In the genomic region with DNA sequence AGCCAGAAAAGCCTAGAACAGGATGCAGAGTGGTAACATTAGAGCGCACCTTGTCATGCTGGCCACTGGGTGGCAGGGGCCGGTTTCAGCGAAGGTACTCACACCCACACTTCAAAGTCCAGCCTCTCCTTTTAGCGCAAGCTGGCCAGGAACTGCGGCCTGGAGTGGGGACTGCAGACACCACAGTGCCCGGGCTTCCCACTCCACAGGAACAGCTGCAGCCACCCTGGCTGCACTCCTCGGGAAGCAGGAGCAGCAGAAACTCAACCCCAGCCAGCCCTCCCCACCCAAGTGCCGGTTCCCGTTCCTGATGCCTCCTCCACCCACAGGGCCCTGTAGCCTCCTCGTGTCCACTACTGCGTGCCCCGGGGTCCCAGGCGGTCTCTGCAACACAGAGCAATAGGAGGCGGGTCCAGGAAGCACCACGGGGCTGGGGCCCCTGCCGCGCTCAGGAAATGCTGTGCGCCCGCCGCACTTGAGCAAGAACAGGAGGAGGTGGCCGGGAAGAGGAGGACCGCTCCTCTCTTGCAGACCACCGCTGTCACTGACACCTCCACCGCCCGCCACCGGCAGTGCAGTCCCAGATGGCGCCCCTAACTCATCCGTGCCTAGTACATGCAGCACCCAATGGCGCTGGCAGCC, we compare ENCODE assay signal across 8 cellular contexts. TPM values are rescaled to one million over a fixed set of nuclear protein-coding genes. Genes with fewer than 3 reads are reported as not detected.
DNase-seq lines count a peak whose midpoint lies in the region; ATAC-seq and TF ChIP-seq lines count a peak whose summit lies in the region.

No MANE protein-coding gene starts in this region.

- no peaks in the 10 kb centered on the region for H3K36me3 Mint-ChIP-seq in Caco-2 (ENCODE audit: insufficient read depth, unreplicated experiment)
- H3K36me3 Mint-ChIP-seq in stimulated activated effector memory CD8-positive, alpha-beta T cell treated with anti-CD3 and anti-CD28 coated beads, Interleukin-12 subunit alpha, Interleukin-12 subunit beta, amount 100 ng/mL, for 72 hours, result no peaks in the 10 kb centered on the region

- no peak overlapping the region for H3K9ac ChIP-seq in iPS-18a (ENCODE audit: low read length)

- H3K4me3 ChIP-seq in Caco-2 (ENCODE audit: low read depth, low read length), result 0 out of 2 replicates have a peak overlapping the region, but pooled peaks have one; percentile 3
- no peak overlapping the region for H3K4me3 ChIP-seq in HFF-Myc (replicated peaks; ENCODE audit: low read depth, low read length)
- H3K4me3 ChIP-seq in astrocyte of the cerebellum (ENCODE audit: low read depth, low read length), result peak overlapping the region; percentile 20
- peak overlapping the region; percentile 53 for H3K4me3 ChIP-seq in iPS-18a (ENCODE audit: low read length)

- H3K27me3 ChIP-seq in Caco-2 (replicated peaks; ENCODE audit: control insufficient read depth, insufficient read depth, low read length) (no peaks in the 10 kb centered on the region), iPS-18a (ENCODE audit: control insufficient read depth, insufficient read depth, low read length) (peaks cover 53% of the 10 kb centered on the region)

- H3K4me1 Mint-ChIP-seq in Caco-2 (ENCODE audit: low read depth, unreplicated experiment), result peaks cover 10% of the 10 kb centered on the region
- peaks cover 58% of the 10 kb centered on the region for H3K4me1 Mint-ChIP-seq in stimulated activated effector memory CD8-positive, alpha-beta T cell treated with anti-CD3 and anti-CD28 coated beads, Interleukin-12 subunit alpha, Interleukin-12 subunit beta, amount 100 ng/mL, for 72 hours

- POLR2A ChIA-PET in Caco-2 (lab: Charles Lee), result no interaction called here

- no peaks in the 10 kb centered on the region for H3K9me3 Mint-ChIP-seq in Caco-2 (ENCODE audit: unreplicated experiment)
- no peaks in the 10 kb centered on the region for H3K9me3 Mint-ChIP-seq in stimulated activated effector memory CD8-positive, alpha-beta T cell treated with anti-CD3 and anti-CD28 coated beads, Interleukin-12 subunit alpha, Interleukin-12 subunit beta, amount 100 ng/mL, for 72 hours

- H3K36me3 ChIP-seq in Caco-2 (ENCODE audit: control insufficient read depth, insufficient read depth, low read length) (no peaks in the 10 kb centered on the region), iPS-18a (ENCODE audit: control insufficient read depth, low read depth, low read length) (no peaks in the 10 kb centered on the region)

- H3K4me1 ChIP-seq in Caco-2 (no peaks in the 10 kb centered on the region), iPS-18a (ENCODE audit: control insufficient read depth, low read depth, low read length) (peaks cover 9% of the 10 kb centered on the region)

- H3K4me3 Mint-ChIP-seq in Caco-2 (ENCODE audit: unreplicated experiment), result no peak overlapping the region
- peak overlapping the region; percentile 56 for H3K4me3 Mint-ChIP-seq in stimulated activated effector memory CD8-positive, alpha-beta T cell treated with anti-CD3 and anti-CD28 coated beads, Interleukin-12 subunit alpha, Interleukin-12 subunit beta, amount 100 ng/mL, for 72 hours

- no TSS peak for BruUV-seq in Caco-2 (replicated peaks; lab: Mats Ljungman, UMichigan)

- no peaks in the 10 kb centered on the region for H3K27me3 Mint-ChIP-seq in Caco-2 (ENCODE audit: insufficient read depth, unreplicated experiment)

- in situ Hi-C loops in astrocyte of the cerebellum (cut with HindIII; ENCODE audit: low sequenced_read_pairs), result no loop called here

- DNase-seq in Caco-2 (peak; percentile 77 to 80), HFF-Myc (ENCODE audit: extremely low read depth, low read depth) (peak; percentile 19), NOMO-1 treated with dmso at 0.1 percent for 144 hours (lab: John Stamatoyannopoulos, UW; ENCODE audit: unreplicated experiment) (peak; percentile 57), astrocyte of the cerebellum (ENCODE audit: low read depth) (peak; percentile 18)
- peak in 1 of 2 donors; percentile 55 for DNase-seq in stimulated activated effector memory CD8-positive, alpha-beta T cell treated with anti-CD3 and anti-CD28 coated beads, Interleukin-12 subunit alpha, Interleukin-12 subunit beta, amount 100 ng/mL, for 72 hours (ENCODE audit: low spot score in 2 of 2)

- no peaks in the 10 kb centered on the region for H3K9me3 ChIP-seq in Caco-2
- no peaks in the 10 kb centered on the region for H3K9me3 ChIP-seq in iPS-18a (ENCODE audit: control insufficient read depth, low read depth, low read length)

- no peak overlapping the region for H3K27ac ChIP-seq in iPS-18a (ENCODE audit: low read length)

- no peak overlapping the region for H3K27ac Mint-ChIP-seq in Caco-2 (ENCODE audit: unreplicated experiment)
- peak overlapping the region; percentile 4 for H3K27ac Mint-ChIP-seq in stimulated activated effector memory CD8-positive, alpha-beta T cell treated with anti-CD3 and anti-CD28 coated beads, Interleukin-12 subunit alpha, Interleukin-12 subunit beta, amount 100 ng/mL, for 72 hours

- CTCF ChIA-PET in Caco-2 (lab: Charles Lee), result interaction anchor here (0.6 to 1.6 kb wide), 3 partner anchors 64 to 643 kb away, joined by 4 to 32 read pairs (median 5); a partner anchor contains a TSS

- peak; percentile 47 for ATAC-seq in stimulated activated effector memory CD8-positive, alpha-beta T cell treated with anti-CD3 and anti-CD28 coated beads, Interleukin-12 subunit alpha, Interleukin-12 subunit beta, amount 100 ng/mL, for 72 hours
- no peak for ATAC-seq in HG02885 (IDR thresholded peaks at IDR 0.05; ENCODE audit: poor library complexity, unreplicated experiment)
- no peak for ATAC-seq in GM21825 (IDR thresholded peaks at IDR 0.05; ENCODE audit: unreplicated experiment)

- intact Hi-C loops in Caco-2 (cut with micrococcal nuclease; ENCODE audit: unreplicated experiment), result loop anchor here (1.0 to 10.0 kb wide), 3 partner anchors 64 to 153 kb away; no protein-coding TSS in a partner anchor

- TF ChIP-seq CTCF in Caco-2 (IDR thresholded peaks at IDR 0.05; ENCODE audit: insufficient read depth in 1 of 2, low read depth in 1 of 2, low read length in 1 of 2, severe bottlenecking in 1 of 2, unreplicated experiment in 1 of 2) (peak; percentile 66 to 83), HFF-Myc (IDR thresholded peaks at IDR 0.05; ENCODE audit: low read depth, low read length, missing control alignments) (peak; percentile 63), astrocyte of the cerebellum (IDR thresholded peaks at IDR 0.05; ENCODE audit: low read depth, low read length, missing control alignments) (peak; percentile 65)

RNA-seq across cellular contexts. Expression of a gene that starts 2.2 kb away (rescaled TPM):
- not detected in 2 replicates for total RNA-seq in Caco-2 (2022)

RNA-seq across cellular contexts. Expression of a gene that starts 43.6 kb away (rescaled TPM):
- not detected in 2 replicates for total RNA-seq in Caco-2 (2022)

RNA-seq across cellular contexts. Expression of a gene that starts 52.5 kb away (rescaled TPM):
- not detected in 2 replicates for total RNA-seq in Caco-2 (2022)
